Comparison of ENCODE assay signal across 8 cellular contexts in the genomic region with DNA sequence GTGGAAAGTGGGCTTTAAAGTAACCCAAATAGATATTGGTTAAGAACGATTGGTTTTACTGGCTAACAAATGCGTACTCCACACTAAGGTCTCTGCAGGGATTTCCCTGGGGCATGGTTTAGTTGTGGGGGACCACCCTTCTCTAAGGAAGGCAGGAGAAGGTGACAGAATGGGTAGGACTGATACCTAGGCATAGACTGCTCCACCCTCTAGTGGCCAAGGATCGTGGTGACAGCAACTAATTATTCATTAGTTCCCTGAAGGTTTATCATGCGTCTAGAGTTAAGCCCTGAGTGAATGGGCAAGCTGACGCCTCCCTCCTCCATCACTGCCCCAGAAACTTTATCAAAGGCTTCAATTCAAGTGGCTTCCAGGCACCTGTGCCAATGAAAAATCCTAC. TPM values are rescaled to one million over a fixed set of nuclear protein-coding genes. Genes with fewer than 3 reads are reported as not detected.
DNase-seq lines count a peak whose midpoint lies in the region; ATAC-seq and TF ChIP-seq lines count a peak whose summit lies in the region.

No MANE protein-coding gene starts in this region.

- H3K27ac Mint-ChIP-seq in activated CD4-positive, alpha-beta memory T cell treated with anti-CD3 and anti-CD28 coated beads for 36 hours: no peak overlapping the region

- H3K27me3 Mint-ChIP-seq in activated CD4-positive, alpha-beta memory T cell treated with anti-CD3 and anti-CD28 coated beads for 36 hours: no peaks in the 10 kb centered on the region

- TF ChIP-seq POLR2A in erythroblast (IDR thresholded peaks at IDR 0.05; ENCODE audit: low read length): no peak

- POLR2A ChIA-PET in activated CD4-positive, alpha-beta memory T cell treated with anti-CD3 and anti-CD28 coated beads for 36 hours (lab: Charles Lee): interaction anchor here (1.3 kb wide), 2 partner anchors 35 to 65 kb away, joined by 3 to 4 read pairs; no protein-coding TSS in a partner anchor

- peaks cover 3 to 22% of the 10 kb centered on the region in 2 donors for H3K4me1 ChIP-seq in thoracic aorta (ENCODE audit: control insufficient read depth in 1 of 2, low read depth in 2 of 2)

- peaks cover 13% of the 10 kb centered on the region for H3K4me1 Mint-ChIP-seq in activated CD4-positive, alpha-beta memory T cell treated with anti-CD3 and anti-CD28 coated beads for 36 hours (ENCODE audit: low read depth)

- H3K36me3 ChIP-seq in thoracic aorta: peaks cover 66% of the 10 kb centered on the region

- peak; percentile 18 to 36 for DNase-seq in AML-193 (lab: John Stamatoyannopoulos, UW)
- DNase-seq in NCI-H82 treated with DMSO at 0.1 percent for 48 hours (lab: John Stamatoyannopoulos, UW; ENCODE audit: unreplicated experiment): peak; percentile 29
- peak; percentile 9 to 22 for DNase-seq in erythroblast (lab: John Stamatoyannopoulos, UW)
- no peak for DNase-seq in thoracic aorta (ENCODE audit: low spot score)
- DNase-seq in activated CD4-positive, alpha-beta memory T cell treated with anti-CD3 and anti-CD28 coated beads for 36 hours: no peak

- no peak overlapping the region for H3K4me3 Mint-ChIP-seq in activated CD4-positive, alpha-beta memory T cell treated with anti-CD3 and anti-CD28 coated beads for 36 hours

- H3K36me3 Mint-ChIP-seq in activated CD4-positive, alpha-beta memory T cell treated with anti-CD3 and anti-CD28 coated beads for 36 hours: peaks cover 23% of the 10 kb centered on the region

- H3K9me3 Mint-ChIP-seq in activated CD4-positive, alpha-beta memory T cell treated with anti-CD3 and anti-CD28 coated beads for 36 hours: no peaks in the 10 kb centered on the region

- intact Hi-C loops in activated CD4-positive, alpha-beta memory T cell treated with anti-CD3 and anti-CD28 coated beads for 36 hours (cut with micrococcal nuclease): no loop called here

- peak; percentile 33 for TF ChIP-seq CTCF in thoracic aorta (IDR thresholded peaks at IDR 0.05)

- CTCF ChIA-PET in activated CD4-positive, alpha-beta memory T cell treated with anti-CD3 and anti-CD28 coated beads for 36 hours (lab: Charles Lee): interaction anchor here (0.9 to 11.4 kb wide), 9 partner anchors 12 to 281 kb away, joined by 3 to 425 read pairs (median 7); a partner anchor contains a TSS

- ATAC-seq in GM18909 (IDR thresholded peaks at IDR 0.05; ENCODE audit: poor library complexity, unreplicated experiment) (peak; percentile 38), thoracic aorta (ENCODE audit: insufficient number of reproducible peaks, low FRiP score, low read depth) (no peak), GM21526 (IDR thresholded peaks at IDR 0.05; ENCODE audit: low FRiP score, unreplicated experiment) (no peak), HG02763 (IDR thresholded peaks at IDR 0.05; ENCODE audit: unreplicated experiment) (no peak)

- H3K9me3 ChIP-seq in thoracic aorta: no peaks in the 10 kb centered on the region

- no peaks in the 10 kb centered on the region for H3K27me3 ChIP-seq in thoracic aorta (replicated peaks; ENCODE audit: insufficient read depth)

- H3K4me3 ChIP-seq in thoracic aorta: no peak overlapping the region

- H3K27ac ChIP-seq in thoracic aorta: no peak overlapping the region

RNA-seq across cellular contexts. Expression of a gene that starts 9.1 kb away (rescaled TPM):
- not detected for total RNA-seq in thoracic aorta
- total RNA-seq in activated CD4-positive, alpha-beta memory T cell treated with anti-CD3 and anti-CD28 coated beads for 36 hours: not detected

RNA-seq across cellular contexts. Expression of a gene that starts 40.1 kb away (rescaled TPM):
- 10 to 100 TPM; 47.2 to 48.3 TPM for total RNA-seq in thoracic aorta
- 10 to 100 TPM; 40.6 to 44.6 TPM for total RNA-seq in activated CD4-positive, alpha-beta memory T cell treated with anti-CD3 and anti-CD28 coated beads for 36 hours

Comparison
In these comparisons a context has a peak if more than half of its experiments do, and no peak if none do; other contexts are left out.
1. DNase-seq: peak in AML-193 (2 of 2), NCI-H82 treated with DMSO at 0.1 percent for 48 hours (single experiment) and erythroblast (2 of 2); none in thoracic aorta (single experiment) and activated CD4-positive, alpha-beta memory T cell treated with anti-CD3 and anti-CD28 coated beads for 36 hours (single experiment).